ENCODE assay signal across 1 cellular context in the genomic region with DNA sequence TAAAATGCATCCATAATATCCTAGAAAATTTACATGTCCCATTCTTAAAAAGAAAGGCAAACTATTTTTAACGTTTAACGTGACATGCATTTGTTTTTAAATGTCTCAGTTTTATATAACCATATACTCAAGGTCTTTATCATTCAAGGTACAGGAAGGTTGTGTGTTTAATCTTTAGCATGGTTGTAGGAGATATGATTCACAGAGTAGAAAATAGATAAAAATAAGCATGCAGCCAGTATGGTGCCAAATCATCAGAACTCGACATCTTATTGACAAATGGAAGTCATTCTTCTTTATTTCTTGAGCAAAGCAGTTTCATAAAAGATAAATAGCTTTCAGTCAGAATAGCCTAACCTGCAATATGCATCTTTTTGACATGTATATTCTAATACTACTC.
A peak's percentile ranks its signal among the peaks of the same experiment; 100 is the strongest.
TF ChIP-seq lines count a peak whose summit lies in the region.

No MANE protein-coding gene starts in this region.

TF ChIP-seq in K562, 482 proteins besides CTCF, POLR2A, EP300 and RAD21:
- TF ChIP-seq TAL1 (IDR thresholded peaks at IDR 0.05): peak; percentile 54
- TF ChIP-seq TCF3 (CRISPR knock-in tag; IDR thresholded peaks at IDR 0.05): peak; percentile 44; the same call in 1 of the 2 replicates
- TF ChIP-seq ARID1B (IDR thresholded peaks at IDR 0.05): peak; percentile 68
- TF ChIP-seq CBFA2T3 (IDR thresholded peaks at IDR 0.05): peak; percentile 73
- TF ChIP-seq RBM25 (IDR thresholded peaks at IDR 0.05; ENCODE audit: low read depth, low read length, severe bottlenecking): peak; percentile 78
- TF ChIP-seq NCOR1 (IDR thresholded peaks at IDR 0.05): peak; percentile 32; the same call in 1 of the 2 replicates
- peak; percentile 55 for TF ChIP-seq TEAD4 (IDR thresholded peaks at IDR 0.05; ENCODE audit: low read length)
- TF ChIP-seq TEAD4 (CRISPR knock-in tag; IDR thresholded peaks at IDR 0.05; ENCODE audit: borderline replicate concordance): no peak
- TF ChIP-seq TFAM (CRISPR knock-in tag; conservative IDR thresholded peaks at IDR 0.05): no peak
- no peak for TF ChIP-seq ZC3H8 (IDR thresholded peaks at IDR 0.05)
- TF ChIP-seq FOXM1 (IDR thresholded peaks at IDR 0.05; ENCODE audit: low read depth): 0 out of 2 replicates have a peak, but pooled peaks have one; percentile 24
- TF ChIP-seq FOXM1 (CRISPR knock-in tag; IDR thresholded peaks at IDR 0.05; ENCODE audit: low read depth): no peak
